Comparison of ENCODE assay signal across 22 cellular contexts in genomic region chr14:75880512-75880911, GRCh38.
A peak's percentile ranks its signal among the peaks of the same experiment; 100 is the strongest.
DNase-seq lines count a peak whose midpoint lies in the region; ATAC-seq and TF ChIP-seq lines count a peak whose summit lies in the region.
"Had no signal": no experiment of that assay in that cellular context is flagged by ENCODE, and none has a peak within 500 bp of the region (broad histone marks: within the 10 kb centered on the region; RNA-seq: fewer than 3 reads in every experiment).

No MANE protein-coding gene starts in this region.

- H3K27ac Mint-ChIP-seq in GM23338 = no peak overlapping the region
- H3K27ac Mint-ChIP-seq: activated B cell treated with CpG ODN at 0.5 μM for 24 hours; activated naive CD8-positive, alpha-beta T cell treated with anti-CD3 and anti-CD28 coated beads for 36 hours; activated T-cell treated with anti-CD3 and anti-CD28 coated beads, Interleukin-2, amount 50 U/mL, for 72 hours; T-helper 17 cell had no signal

- peaks cover 3% of the 10 kb centered on the region; the same call in 2 of the 3 replicates for H3K36me3 Mint-ChIP-seq in GM23338 (ENCODE audit: low read depth)

- H3K36me3 ChIP-seq in DND-41 (ENCODE audit: insufficient read depth, low read length) (peaks cover 17% of the 10 kb centered on the region; the same call in 1 of the 2 replicates), GM23338 (ENCODE audit: insufficient read depth) (no peaks in the 10 kb centered on the region), heart right ventricle (peaks cover 0 to 16% (median 0%) of the 10 kb centered on the region in 9 donors)
- H3K36me3 ChIP-seq: ovary, uterus had no signal

- DNase-seq in DND-41 (no peak), GM23338 (ENCODE audit: low spot score) (peak; percentile 70), SK-MEL-5 (ENCODE audit: low read depth, low spot score) (peak; percentile 54), iPS-NIHi7 (ENCODE audit: extremely low spot score) (peak; percentile 49), SK-N-DZ (ENCODE audit: low spot score) (no peak), GM20000 (ENCODE audit: low spot score) (no peak), heart right ventricle (no peak)
- DNase-seq in stimulated activated naive CD4-positive, alpha-beta T cell (lab: John Stamatoyannopoulos, UW) = no peak
- DNase-seq: activated B cell treated with CpG ODN at 0.5 μM for 24 hours; activated CD8-positive, alpha-beta memory T cell treated with anti-CD3 and anti-CD28 coated beads for 24 hours; activated naive CD8-positive, alpha-beta T cell treated with anti-CD3 and anti-CD28 coated beads for 36 hours; activated T-cell treated with anti-CD3 and anti-CD28 coated beads, Interleukin-2, amount 50 U/mL, for 72 hours; dermis blood vessel endothelial cell; GM23248; NCI-H1930; NCI-H446 treated with DMSO at 0.1 percent for 48 hours; ovary; SHP77; T-helper 17 cell; uterus had no signal

- in situ Hi-C loops in SK-MEL-5 (cut with HindIII; ENCODE audit: low pct_unique_long_range_greater_than_20kb, low sequenced_read_pairs) = no loop called here

- TF ChIP-seq CTCF in DND-41 (IDR thresholded peaks at IDR 0.05; ENCODE audit: borderline replicate concordance, extremely low read depth, low read length, poor library complexity, severe bottlenecking) (peak; percentile 17), GM23338 (conservative IDR thresholded peaks at IDR 0.05; ENCODE audit: low read depth in 2 of 2) (peak; percentile 64 to 75), GM20000 (IDR thresholded peaks at IDR 0.05; ENCODE audit: extremely low read depth, missing control alignments) (no peak), heart right ventricle (IDR thresholded peaks at IDR 0.05) (peak in 2 of 9 donors; percentile 6 to 17)

- H3K9me3 ChIP-seq in DND-41 (ENCODE audit: insufficient read depth, low read length, severe bottlenecking) (no peaks in the 10 kb centered on the region), heart right ventricle (no peaks in the 10 kb centered on the region)
- H3K9me3 ChIP-seq: esophagus muscularis mucosa, ovary, uterus had no signal

- H3K27me3 Mint-ChIP-seq in GM23338 (ENCODE audit: insufficient read depth, low read depth, poor library complexity) = peaks cover 4% of the 10 kb centered on the region
- H3K27me3 Mint-ChIP-seq: activated B cell treated with CpG ODN at 0.5 μM for 24 hours; activated naive CD8-positive, alpha-beta T cell treated with anti-CD3 and anti-CD28 coated beads for 36 hours; IgD-negative memory B cell; T-helper 17 cell had no signal

- no peak overlapping the region for H3K9ac ChIP-seq in DND-41 (ENCODE audit: low read depth, low read length)
- H3K9ac ChIP-seq: GM23248 had no signal

- H3K9me2 ChIP-seq in GM23338 (ENCODE audit: insufficient read depth) = no peaks in the 10 kb centered on the region

- H3K4me3 Mint-ChIP-seq in GM23338 = no peak overlapping the region
- H3K4me3 Mint-ChIP-seq: activated B cell treated with CpG ODN at 0.5 μM for 24 hours; activated naive CD8-positive, alpha-beta T cell treated with anti-CD3 and anti-CD28 coated beads for 36 hours; activated T-cell treated with anti-CD3 and anti-CD28 coated beads, Interleukin-2, amount 50 U/mL, for 72 hours; IgD-negative memory B cell; T-helper 17 cell had no signal

- no peaks in the 10 kb centered on the region for H3K9me3 Mint-ChIP-seq in GM23338
- H3K9me3 Mint-ChIP-seq: activated B cell treated with CpG ODN at 0.5 μM for 24 hours; activated naive CD8-positive, alpha-beta T cell treated with anti-CD3 and anti-CD28 coated beads for 36 hours; activated T-cell treated with anti-CD3 and anti-CD28 coated beads, Interleukin-2, amount 50 U/mL, for 72 hours; IgD-negative memory B cell had no signal

- WGBS in heart right ventricle, 2 donors = 97 to 100% methylated on average over 1 of the region's 1 CpG

- H3K4me1 ChIP-seq in DND-41 (ENCODE audit: insufficient read depth, low read length) (no peaks in the 10 kb centered on the region), GM23338 (ENCODE audit: insufficient read depth) (peaks cover 8% of the 10 kb centered on the region; the same call in 1 of the 2 replicates), heart right ventricle (peaks cover 0 to 27% (median 15%) of the 10 kb centered on the region in 9 donors)
- H3K4me1 ChIP-seq: uterus had no signal

- H3K27ac ChIP-seq in DND-41 (ENCODE audit: low read length) (no peak overlapping the region), GM23338 (ENCODE audit: low read depth) (no peak overlapping the region), heart right ventricle (no peak overlapping the region)
- H3K27ac ChIP-seq: esophagus muscularis mucosa, ovary, uterus had no signal

- H3K27me3 ChIP-seq in DND-41 (ENCODE audit: insufficient read depth, low read length, poor library complexity) = no peaks in the 10 kb centered on the region
- H3K27me3 ChIP-seq in GM23338 (ENCODE audit: insufficient read depth) = no peaks in the 10 kb centered on the region
- no peaks in the 10 kb centered on the region for H3K27me3 ChIP-seq in heart right ventricle
- H3K27me3 ChIP-seq: esophagus muscularis mucosa, ovary, uterus had no signal

- intact Hi-C loops in heart right ventricle (cut with DNase I) = no loop called here

- no peak overlapping the region for H2AFZ ChIP-seq in DND-41 (ENCODE audit: low read depth, low read length)
- H2AFZ ChIP-seq in GM23338 = no peak overlapping the region
- H2AFZ ChIP-seq: GM23248 had no signal

- ATAC-seq in DND-41 (ENCODE audit: insufficient read depth, low read depth) = no peak
- ATAC-seq in GM23338 = peak; percentile 86
- ATAC-seq in heart right ventricle = no peak
- ATAC-seq: activated T-cell treated with anti-CD3 and anti-CD28 coated beads, Interleukin-2, amount 50 U/mL, for 72 hours; T-helper 17 cell had no signal

- H3K79me2 ChIP-seq in DND-41 (ENCODE audit: insufficient read depth, low read length) (no peaks in the 10 kb centered on the region), GM23338 (replicated peaks; ENCODE audit: insufficient read depth) (no peaks in the 10 kb centered on the region)

- H3K4me1 Mint-ChIP-seq in GM23338 = peaks cover 11% of the 10 kb centered on the region
- H3K4me1 Mint-ChIP-seq: activated B cell treated with CpG ODN at 0.5 μM for 24 hours had no signal

- H3F3A ChIP-seq in GM23338 (replicated peaks; ENCODE audit: low read depth) = no peaks in the 10 kb centered on the region

- no peak overlapping the region for H3K4me2 ChIP-seq in DND-41 (ENCODE audit: insufficient read depth, low read length)
- no peak overlapping the region for H3K4me2 ChIP-seq in GM23338

- H4K20me1 ChIP-seq in DND-41 (ENCODE audit: insufficient read depth, low read length) = no peaks in the 10 kb centered on the region
- peaks cover 15% of the 10 kb centered on the region for H4K20me1 ChIP-seq in GM23338 (replicated peaks; ENCODE audit: insufficient read depth)

- H3K4me3 ChIP-seq in DND-41 (ENCODE audit: low read depth in 1 of 2, low read length in 2 of 2) (no peak overlapping the region), GM23338 (no peak overlapping the region), heart right ventricle (no peak overlapping the region)
- H3K4me3 ChIP-seq: esophagus muscularis mucosa, GM23248, ovary, uterus had no signal

TF ChIP-seq in GM23338, 12 proteins besides CTCF, POLR2A, EP300 and RAD21 (continues in another document):
- no peak for TF ChIP-seq EZH2phosphoT487 (IDR thresholded peaks at IDR 0.05; ENCODE audit: unreplicated experiment)

Comparison
In these comparisons a context has a peak if more than half of its experiments do, and no peak if none do; other contexts are left out.
1. DNase-seq: peak in GM23338 (single experiment), SK-MEL-5 (single experiment) and iPS-NIHi7 (single experiment); none in DND-41 (single experiment), SK-N-DZ (single experiment), GM20000 (single experiment), heart right ventricle (0 of 2) and stimulated activated naive CD4-positive, alpha-beta T cell (0 of 6).